Comparison of ENCODE assay signal across 1 cellular context in the genomic region with DNA sequence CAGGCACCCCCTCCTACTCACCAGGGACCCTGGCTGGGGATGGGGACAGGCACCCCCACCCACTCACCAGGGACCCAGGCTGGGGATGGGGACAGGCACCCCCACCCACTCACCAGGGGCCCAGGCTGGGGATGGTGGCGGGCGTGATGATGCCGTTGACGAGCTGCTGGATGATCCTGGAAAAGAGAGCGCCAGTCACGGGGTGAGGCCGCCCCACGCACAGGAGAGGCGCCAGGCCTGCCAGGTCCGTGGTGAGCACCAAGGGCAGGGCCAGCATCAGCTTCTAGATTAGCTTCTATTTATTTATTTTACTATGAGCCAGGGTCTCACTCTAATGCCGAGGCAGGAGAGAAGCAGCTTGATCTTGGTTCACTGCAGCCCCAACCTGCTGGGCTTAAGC.
TF ChIP-seq lines count a peak whose summit lies in the region.

No MANE protein-coding gene starts in this region.

TF ChIP-seq in HCT116, 20 proteins besides CTCF, POLR2A, EP300 and RAD21 (continued from another document):
- no peak for TF ChIP-seq ZBTB33 (IDR thresholded peaks at IDR 0.05; ENCODE audit: extremely low read depth, insufficient replicate concordance, low read length)
- no peak for TF ChIP-seq CBX3 (IDR thresholded peaks at IDR 0.05; ENCODE audit: low read depth)
- TF ChIP-seq, protein P1, sequence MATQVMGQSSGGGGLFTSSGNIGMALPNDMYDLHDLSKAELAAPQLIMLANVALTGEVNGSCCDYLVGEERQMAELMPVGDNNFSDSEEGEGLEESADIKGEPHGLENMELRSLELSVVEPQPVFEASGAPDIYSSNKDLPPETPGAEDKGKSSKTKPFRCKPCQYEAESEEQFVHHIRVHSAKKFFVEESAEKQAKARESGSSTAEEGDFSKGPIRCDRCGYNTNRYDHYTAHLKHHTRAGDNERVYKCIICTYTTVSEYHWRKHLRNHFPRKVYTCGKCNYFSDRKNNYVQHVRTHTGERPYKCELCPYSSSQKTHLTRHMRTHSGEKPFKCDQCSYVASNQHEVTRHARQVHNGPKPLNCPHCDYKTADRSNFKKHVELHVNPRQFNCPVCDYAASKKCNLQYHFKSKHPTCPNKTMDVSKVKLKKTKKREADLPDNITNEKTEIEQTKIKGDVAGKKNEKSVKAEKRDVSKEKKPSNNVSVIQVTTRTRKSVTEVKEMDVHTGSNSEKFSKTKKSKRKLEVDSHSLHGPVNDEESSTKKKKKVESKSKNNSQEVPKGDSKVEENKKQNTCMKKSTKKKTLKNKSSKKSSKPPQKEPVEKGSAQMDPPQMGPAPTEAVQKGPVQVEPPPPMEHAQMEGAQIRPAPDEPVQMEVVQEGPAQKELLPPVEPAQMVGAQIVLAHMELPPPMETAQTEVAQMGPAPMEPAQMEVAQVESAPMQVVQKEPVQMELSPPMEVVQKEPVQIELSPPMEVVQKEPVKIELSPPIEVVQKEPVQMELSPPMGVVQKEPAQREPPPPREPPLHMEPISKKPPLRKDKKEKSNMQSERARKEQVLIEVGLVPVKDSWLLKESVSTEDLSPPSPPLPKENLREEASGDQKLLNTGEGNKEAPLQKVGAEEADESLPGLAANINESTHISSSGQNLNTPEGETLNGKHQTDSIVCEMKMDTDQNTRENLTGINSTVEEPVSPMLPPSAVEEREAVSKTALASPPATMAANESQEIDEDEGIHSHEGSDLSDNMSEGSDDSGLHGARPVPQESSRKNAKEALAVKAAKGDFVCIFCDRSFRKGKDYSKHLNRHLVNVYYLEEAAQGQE (IDR thresholded peaks at IDR 0.05; ENCODE audit: low read depth), result no peak
- TF ChIP-seq ZFX (IDR thresholded peaks at IDR 0.05), result no peak
- no peak for TF ChIP-seq SIN3A (IDR thresholded peaks at IDR 0.05; ENCODE audit: low read depth)
- no peak for TF ChIP-seq ZNF274 (IDR thresholded peaks at IDR 0.05; ENCODE audit: low read depth, low read length)
- TF ChIP-seq CEBPB (IDR thresholded peaks at IDR 0.05; ENCODE audit: low read depth), result no peak
